ENCODE assay signal across 1 cellular context in genomic region chr6:111736005-111736607, GRCh38.
TF ChIP-seq lines count a peak whose summit lies in the region.

No MANE protein-coding gene starts in this region.

TF ChIP-seq in IMR-90, 13 proteins besides CTCF, POLR2A, EP300 and RAD21 (continued from another document):
- no peak for TF ChIP-seq CHD1 (IDR thresholded peaks at IDR 0.05; ENCODE audit: low read depth, low read length)
- no peak for TF ChIP-seq SMC3 (IDR thresholded peaks at IDR 0.05; ENCODE audit: low read depth, low read length)
- no peak for TF ChIP-seq RCOR1 (IDR thresholded peaks at IDR 0.05; ENCODE audit: insufficient replicate concordance, low read length)
- TF ChIP-seq RFX5 (IDR thresholded peaks at IDR 0.05; ENCODE audit: low read depth, low read length): no peak
- no peak for TF ChIP-seq BHLHE40 (IDR thresholded peaks at IDR 0.05; ENCODE audit: low read depth, low read length)
- no peak for TF ChIP-seq USF2 (IDR thresholded peaks at IDR 0.05; ENCODE audit: low read depth, low read length)
